8 cellular contexts compared by ENCODE assay signal in the genomic region with DNA sequence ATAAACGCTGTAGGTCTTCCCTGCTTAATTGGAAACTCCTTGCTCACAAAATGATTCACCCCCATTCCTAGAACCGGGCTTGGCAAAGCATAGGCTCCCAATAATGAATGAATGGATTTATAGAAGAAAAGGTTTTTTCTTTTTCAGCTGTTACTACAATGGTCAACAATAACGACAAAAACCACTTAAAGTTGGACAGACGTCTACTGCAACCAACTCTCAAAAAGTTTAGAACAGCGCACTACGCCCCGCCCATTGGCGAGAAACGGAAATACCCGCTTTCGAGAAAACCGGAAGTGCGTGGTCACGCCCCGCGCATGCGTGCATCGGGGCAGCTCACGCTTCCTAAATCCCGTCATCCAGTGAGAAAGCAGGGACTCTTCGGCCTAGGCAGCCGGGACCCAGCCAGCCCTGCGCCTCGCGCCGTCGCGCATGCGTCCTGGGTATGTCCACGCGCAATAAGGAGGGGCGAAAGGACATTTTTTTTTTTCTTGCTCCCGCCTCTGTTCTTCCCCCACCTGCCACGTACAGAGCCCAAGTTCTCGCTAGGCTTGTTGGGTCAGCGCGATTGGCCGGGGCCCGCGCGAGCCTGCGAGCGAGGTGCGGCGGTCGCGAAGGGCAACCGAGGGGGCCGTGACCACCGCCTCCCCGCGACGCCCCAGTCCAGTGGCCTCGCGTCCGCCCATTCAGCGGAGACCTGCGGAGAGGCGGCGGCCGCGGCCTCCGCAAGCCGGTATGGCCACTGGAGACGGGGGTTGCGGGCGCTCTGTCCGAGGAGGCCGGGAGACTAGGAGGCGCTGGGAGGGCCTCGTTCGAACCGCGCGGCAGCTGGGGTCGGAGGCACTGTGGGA. TPM values are rescaled to one million over a fixed set of nuclear protein-coding genes. Genes with fewer than 3 reads are reported as not detected.
DNase-seq lines count a peak whose midpoint lies in the region; ATAC-seq and TF ChIP-seq lines count a peak whose summit lies in the region.

TFG (plus strand) TSS at position 506 of the 851 bp plus-strand sequence. CDS start 4,192 bp downstream, outside the sequence.

- intact Hi-C loops in T-helper 1 cell treated with Interleukin-12 subunit alpha and Interleukin-12 subunit beta and Interleukin-4 antibody, amounts not matched to agents 30 ng/mL and 1 ng/mL, for 36 hours (cut with micrococcal nuclease), result loop anchor here (1.0 to 5.0 kb wide), 12 partner anchors 44 to 1808 kb away; partner anchors contain the start of genes CEP97, CMSS1, DCBLD2 and LNP1
- intact Hi-C loops in heart left ventricle (cut with DNase I), result loop anchor here in 3 of 10 donors (5.0 to 10.0 kb wide), 3 partner anchors 214 to 892 kb away; partner anchors contain the start of genes TMEM45A (in 2 of the 3), CMSS1 (in 1 of the 3), LNP1 (in 1 of the 3) and TOMM70 (in 1 of the 3)

- ATAC-seq in HG02870 (IDR thresholded peaks at IDR 0.05; ENCODE audit: unreplicated experiment), result peak; percentile 91
- peak; percentile 97 to 99 (median 98) for ATAC-seq in heart left ventricle

- peaks cover 0 to 41% (median 31%) of the 10 kb centered on the region in 12 donors for H3K4me1 ChIP-seq in heart left ventricle

- peaks cover 31% of the 10 kb centered on the region for H3K36me3 Mint-ChIP-seq in type B pancreatic cell

- H3K4me3 Mint-ChIP-seq in type B pancreatic cell, result peak within 1 kb of the TSS; percentile 91

- WGBS in heart left ventricle, 4 donors, result 1 to 2% (median 1%) methylated on average over 45 to 76 of the region's 76 CpGs

- peaks cover 0 to 13% (median 0%) of the 10 kb centered on the region in 9 donors for H3K27me3 ChIP-seq in heart left ventricle

- H3K36me3 ChIP-seq in heart left ventricle, result peaks cover 0 to 15% (median 8%) of the 10 kb centered on the region in 9 donors

- no peak for TF ChIP-seq CTCF in GM13976 (IDR thresholded peaks at IDR 0.05; ENCODE audit: borderline replicate concordance, control extremely low read depth, extremely low read depth, insufficient read depth, missing control alignments)
- TF ChIP-seq CTCF in heart left ventricle (IDR thresholded peaks at IDR 0.05), result no peak
- no peak for TF ChIP-seq CTCF in type B pancreatic cell (conservative IDR thresholded peaks at IDR 0.05)

- in situ Hi-C loops in GM13976 (cut with MboI; ENCODE audit: low sequenced_read_pairs, unreplicated experiment), result no loop called here

- no peaks in the 10 kb centered on the region for H3K9me3 ChIP-seq in heart left ventricle

- peaks cover 34% of the 10 kb centered on the region for H3K27me3 Mint-ChIP-seq in type B pancreatic cell

- peak within 1 kb of the TSS; percentile 73 to 97 (median 83) for H3K4me3 ChIP-seq in heart left ventricle

- TF ChIP-seq POLR2A in heart left ventricle (IDR thresholded peaks at IDR 0.05), result peak in 1 of 2 donors; percentile 73

- peaks cover 22% of the 10 kb centered on the region for H3K4me1 Mint-ChIP-seq in type B pancreatic cell (ENCODE audit: unreplicated experiment)

- H3K27ac Mint-ChIP-seq in type B pancreatic cell, result peak within 1 kb of the TSS; percentile 96

- peak within 1 kb of the TSS; percentile 91 to 99 (median 94) for H3K27ac ChIP-seq in heart left ventricle

- peaks cover 13% of the 10 kb centered on the region for H3K9me3 Mint-ChIP-seq in type B pancreatic cell

- peak; percentile 98 for DNase-seq in GM13976 (ENCODE audit: low spot score)
- peak; percentile 96 for DNase-seq in NCI-H146 treated with DMSO at 0.1 percent for 48 hours (lab: John Stamatoyannopoulos, UW; ENCODE audit: unreplicated experiment)
- DNase-seq in amniotic epithelial cell (ENCODE audit: low read depth), result peak; percentile 98
- peak; percentile 97 to 99 (median 98) for DNase-seq in heart left ventricle
- DNase-seq in pons (ENCODE audit: low spot score), result peak; percentile 98
- peak; percentile 99 for DNase-seq in type B pancreatic cell (ENCODE audit: extremely low spot score, unreplicated experiment)

RNA-seq across cellular contexts. Expression of gene TFG, which starts in this region (rescaled TPM):
- total RNA-seq in T-helper 1 cell treated with Interleukin-12 subunit alpha and Interleukin-12 subunit beta and Interleukin-4 antibody, amounts not matched to agents 30 ng/mL and 1 ng/mL, for 36 hours, result 71.6 and 71.9 TPM in 2 replicates
- 100 to 1,000 TPM in 2 of 9 donors, 10 to 100 TPM in 7; 68.2 to 103 (median 90.5) TPM for total RNA-seq in heart left ventricle
- polyA plus RNA-seq in heart left ventricle, result 100 to 1,000 TPM in 1 of 2 donors, 10 to 100 TPM in 1; 54.9 to 115 TPM
- total RNA-seq in type B pancreatic cell (ENCODE audit: low replicate concordance), result 105 and 140 TPM in 2 replicates

Comparison
In these comparisons a context has a peak if more than half of its experiments do, and no peak if none do; other contexts are left out.
1. Peak in every context shown above with its lines: DNase-seq, ATAC-seq, H3K4me3 ChIP-seq and H3K27ac ChIP-seq.